In genomic region chr11:2194877-2195755, GRCh38 we compare ENCODE assay signal across 8 cellular contexts.
A peak's percentile ranks its signal among the peaks of the same experiment; 100 is the strongest.
DNase-seq lines count a peak whose midpoint lies in the region; ATAC-seq lines count a peak whose summit lies in the region.

No MANE protein-coding gene starts in this region.

- ATAC-seq in GM18870 (IDR thresholded peaks at IDR 0.05; ENCODE audit: unreplicated experiment), result no peak

- DNase-seq in activated gamma-delta T cell treated with Interleukin-2 at 50 U/mL for 16 hours, result peak; percentile 38
- no peak for DNase-seq in activated gamma-delta T cell (lab: John Stamatoyannopoulos, UW)
- DNase-seq in OCI-M1 (lab: John Stamatoyannopoulos, UW), result peak; percentile 39
- DNase-seq in activated gamma-delta T cell treated with anti-CD3 and anti-CD28 coated beads, Interleukin-2, amount 50 U/mL, for 16 hours (ENCODE audit: low read depth), result peak; percentile 32
- DNase-seq in hepatic stellate cell (ENCODE audit: low spot score), result peak; percentile 70
- DNase-seq in stimulated activated CD4-positive, alpha-beta T cell treated with anti-CD3 and anti-CD28 coated beads, TNF-alpha, amount 100 ng/mL, for 48 hours (ENCODE audit: low read depth in 3 of 3), result peak; percentile 16 to 49 (median 25)
- DNase-seq in hippocampal formation (lab: John Stamatoyannopoulos, UW), result no peak

Comparison
In these comparisons a context has a peak if more than half of its experiments do, and no peak if none do; other contexts are left out.
1. DNase-seq: peak in activated gamma-delta T cell treated with Interleukin-2 at 50 U/mL for 16 hours (single experiment), OCI-M1 (single experiment), activated gamma-delta T cell treated with anti-CD3 and anti-CD28 coated beads, Interleukin-2, amount 50 U/mL, for 16 hours (single experiment), hepatic stellate cell (single experiment) and stimulated activated CD4-positive, alpha-beta T cell treated with anti-CD3 and anti-CD28 coated beads, TNF-alpha, amount 100 ng/mL, for 48 hours (3 of 3); none in activated gamma-delta T cell (single experiment) and hippocampal formation (0 of 2).